In the genomic region with DNA sequence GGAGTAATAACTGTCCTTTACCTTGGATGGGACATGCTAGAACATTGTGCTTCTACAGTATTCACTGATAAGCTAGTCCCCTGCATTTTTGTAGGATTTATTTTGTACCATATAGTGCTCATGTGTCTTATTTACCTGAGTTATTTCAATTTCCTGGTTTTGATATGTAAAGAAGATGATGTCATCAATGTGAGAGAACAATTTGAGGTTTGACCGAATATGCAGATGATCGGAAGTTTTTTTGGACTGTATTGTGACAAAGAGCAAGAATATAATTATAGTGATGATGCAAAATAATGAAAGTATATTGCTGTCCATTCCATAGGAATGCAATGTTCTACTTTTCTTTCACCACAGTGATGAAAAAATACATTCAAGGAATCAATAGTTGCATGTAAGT, we compare ENCODE assay signal across 2 cellular contexts.
TF ChIP-seq lines count a peak whose summit lies in the region.

No MANE protein-coding gene starts in this region.

TF ChIP-seq in HepG2, 621 proteins besides CTCF, POLR2A, EP300 and RAD21 (continued from another document):
- TF ChIP-seq PPARG (CRISPR knock-in tag; conservative IDR thresholded peaks at IDR 0.05) = no peak
- TF ChIP-seq, protein P1, sequence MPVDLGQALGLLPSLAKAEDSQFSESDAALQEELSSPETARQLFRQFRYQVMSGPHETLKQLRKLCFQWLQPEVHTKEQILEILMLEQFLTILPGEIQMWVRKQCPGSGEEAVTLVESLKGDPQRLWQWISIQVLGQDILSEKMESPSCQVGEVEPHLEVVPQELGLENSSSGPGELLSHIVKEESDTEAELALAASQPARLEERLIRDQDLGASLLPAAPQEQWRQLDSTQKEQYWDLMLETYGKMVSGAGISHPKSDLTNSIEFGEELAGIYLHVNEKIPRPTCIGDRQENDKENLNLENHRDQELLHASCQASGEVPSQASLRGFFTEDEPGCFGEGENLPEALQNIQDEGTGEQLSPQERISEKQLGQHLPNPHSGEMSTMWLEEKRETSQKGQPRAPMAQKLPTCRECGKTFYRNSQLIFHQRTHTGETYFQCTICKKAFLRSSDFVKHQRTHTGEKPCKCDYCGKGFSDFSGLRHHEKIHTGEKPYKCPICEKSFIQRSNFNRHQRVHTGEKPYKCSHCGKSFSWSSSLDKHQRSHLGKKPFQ (CRISPR knock-in tag; IDR thresholded peaks at IDR 0.05; ENCODE audit: insufficient replicate concordance) = no peak

TF ChIP-seq in HEK293, 187 proteins besides CTCF, POLR2A, EP300 and RAD21:
- TF ChIP-seq, protein P2, sequence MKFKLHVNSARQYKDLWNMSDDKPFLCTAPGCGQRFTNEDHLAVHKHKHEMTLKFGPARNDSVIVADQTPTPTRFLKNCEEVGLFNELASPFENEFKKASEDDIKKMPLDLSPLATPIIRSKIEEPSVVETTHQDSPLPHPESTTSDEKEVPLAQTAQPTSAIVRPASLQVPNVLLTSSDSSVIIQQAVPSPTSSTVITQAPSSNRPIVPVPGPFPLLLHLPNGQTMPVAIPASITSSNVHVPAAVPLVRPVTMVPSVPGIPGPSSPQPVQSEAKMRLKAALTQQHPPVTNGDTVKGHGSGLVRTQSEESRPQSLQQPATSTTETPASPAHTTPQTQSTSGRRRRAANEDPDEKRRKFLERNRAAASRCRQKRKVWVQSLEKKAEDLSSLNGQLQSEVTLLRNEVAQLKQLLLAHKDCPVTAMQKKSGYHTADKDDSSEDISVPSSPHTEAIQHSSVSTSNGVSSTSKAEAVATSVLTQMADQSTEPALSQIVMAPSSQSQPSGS (tag by site-specific recombination; IDR thresholded peaks at IDR 0.05; ENCODE audit: low read depth) = peak; percentile 39; the same call in 1 of the 2 replicates
- no peak for TF ChIP-seq ZNF311 (tag by site-specific recombination; IDR thresholded peaks at IDR 0.05; ENCODE audit: borderline replicate concordance)
